1 cellular context compared by ENCODE assay signal in the genomic region with DNA sequence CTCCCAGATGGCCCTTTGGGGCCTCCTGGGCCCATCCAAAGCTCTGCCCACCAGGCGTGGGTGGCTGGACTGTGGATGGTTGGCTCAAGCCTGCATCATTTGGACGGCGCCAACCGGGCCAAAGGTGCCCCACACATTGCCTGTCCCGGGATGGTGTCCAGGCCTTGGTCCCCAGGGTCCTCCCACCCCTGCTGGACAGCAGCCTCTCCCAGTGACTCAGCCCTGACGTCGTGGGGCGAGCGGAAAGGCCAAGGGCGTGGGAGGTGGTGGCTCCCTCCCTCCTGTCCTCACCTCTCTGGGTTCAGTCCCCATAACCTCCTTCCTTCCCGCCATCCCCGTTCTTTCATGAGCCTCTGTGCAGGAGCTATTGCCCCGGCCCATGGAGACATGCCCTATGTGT.
A peak's percentile ranks its signal among the peaks of the same experiment; 100 is the strongest.
TF ChIP-seq lines count a peak whose summit lies in the region.

No MANE protein-coding gene starts in this region.

TF ChIP-seq in SK-N-SH, 30 proteins besides CTCF, POLR2A, EP300 and RAD21 (continued from another document):
- TF ChIP-seq, protein P1, sequence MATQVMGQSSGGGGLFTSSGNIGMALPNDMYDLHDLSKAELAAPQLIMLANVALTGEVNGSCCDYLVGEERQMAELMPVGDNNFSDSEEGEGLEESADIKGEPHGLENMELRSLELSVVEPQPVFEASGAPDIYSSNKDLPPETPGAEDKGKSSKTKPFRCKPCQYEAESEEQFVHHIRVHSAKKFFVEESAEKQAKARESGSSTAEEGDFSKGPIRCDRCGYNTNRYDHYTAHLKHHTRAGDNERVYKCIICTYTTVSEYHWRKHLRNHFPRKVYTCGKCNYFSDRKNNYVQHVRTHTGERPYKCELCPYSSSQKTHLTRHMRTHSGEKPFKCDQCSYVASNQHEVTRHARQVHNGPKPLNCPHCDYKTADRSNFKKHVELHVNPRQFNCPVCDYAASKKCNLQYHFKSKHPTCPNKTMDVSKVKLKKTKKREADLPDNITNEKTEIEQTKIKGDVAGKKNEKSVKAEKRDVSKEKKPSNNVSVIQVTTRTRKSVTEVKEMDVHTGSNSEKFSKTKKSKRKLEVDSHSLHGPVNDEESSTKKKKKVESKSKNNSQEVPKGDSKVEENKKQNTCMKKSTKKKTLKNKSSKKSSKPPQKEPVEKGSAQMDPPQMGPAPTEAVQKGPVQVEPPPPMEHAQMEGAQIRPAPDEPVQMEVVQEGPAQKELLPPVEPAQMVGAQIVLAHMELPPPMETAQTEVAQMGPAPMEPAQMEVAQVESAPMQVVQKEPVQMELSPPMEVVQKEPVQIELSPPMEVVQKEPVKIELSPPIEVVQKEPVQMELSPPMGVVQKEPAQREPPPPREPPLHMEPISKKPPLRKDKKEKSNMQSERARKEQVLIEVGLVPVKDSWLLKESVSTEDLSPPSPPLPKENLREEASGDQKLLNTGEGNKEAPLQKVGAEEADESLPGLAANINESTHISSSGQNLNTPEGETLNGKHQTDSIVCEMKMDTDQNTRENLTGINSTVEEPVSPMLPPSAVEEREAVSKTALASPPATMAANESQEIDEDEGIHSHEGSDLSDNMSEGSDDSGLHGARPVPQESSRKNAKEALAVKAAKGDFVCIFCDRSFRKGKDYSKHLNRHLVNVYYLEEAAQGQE (IDR thresholded peaks at IDR 0.05; ENCODE audit: low read depth, low read length), result peak; percentile 70
- TF ChIP-seq ELF1 (IDR thresholded peaks at IDR 0.05) (no peak), TCF12 (IDR thresholded peaks at IDR 0.05) (no peak), FOXM1 (IDR thresholded peaks at IDR 0.05; ENCODE audit: low read depth) (no peak)
TF ChIP-seq in SK-N-SH: peak in this region for 1.
